1 cellular context compared by ENCODE assay signal in the genomic region with DNA sequence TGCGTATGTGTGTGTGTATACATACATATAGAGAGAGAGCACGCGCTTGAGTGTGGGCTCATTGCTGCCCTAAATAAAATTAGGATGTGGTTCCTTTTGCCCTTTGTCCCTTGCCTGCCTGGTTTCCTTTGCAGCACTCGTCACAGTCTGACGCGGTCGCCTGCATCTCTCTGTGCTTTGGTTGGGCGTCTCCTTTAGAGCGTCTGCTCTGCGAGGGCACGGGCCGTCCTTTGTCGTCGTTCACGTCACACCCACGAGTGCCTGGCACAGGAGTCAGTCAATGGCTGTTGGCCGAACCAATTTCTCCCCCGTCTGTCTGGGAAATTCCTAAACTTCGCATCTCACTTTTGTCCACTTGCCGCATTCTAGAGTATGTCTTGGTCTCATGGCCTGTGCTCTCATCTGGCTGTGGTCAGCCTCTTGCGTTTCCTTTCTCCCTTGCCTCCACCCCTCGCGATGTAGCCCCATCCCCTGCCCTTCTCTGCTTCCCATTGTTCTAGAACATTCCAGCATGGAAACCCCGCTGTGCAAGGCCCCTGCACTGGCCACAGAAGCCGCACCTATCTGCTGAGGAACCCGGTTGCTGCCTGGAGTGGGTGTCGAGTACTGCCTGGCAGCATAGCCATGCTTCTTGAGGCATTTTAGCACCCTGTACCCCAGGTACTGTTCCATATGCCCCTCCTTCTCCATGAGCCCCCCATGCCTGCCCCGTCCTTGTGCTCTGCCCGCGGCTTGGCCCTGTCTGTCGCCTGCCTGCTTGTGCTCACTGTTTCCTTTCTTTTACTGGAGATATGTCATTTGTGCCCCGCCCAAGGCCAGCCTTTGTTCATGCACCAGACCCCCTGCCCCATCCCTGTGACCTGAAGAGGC.
TF ChIP-seq lines count a peak whose summit lies in the region.

No MANE protein-coding gene starts in this region.

TF ChIP-seq in Ishikawa, 13 proteins besides CTCF, POLR2A, EP300 and RAD21 (continued from another document):
- TF ChIP-seq TEAD4 (IDR thresholded peaks at IDR 0.05) (peak; percentile 36), CEBPB (IDR thresholded peaks at IDR 0.05) (no peak), EGR1 (IDR thresholded peaks at IDR 0.05) (no peak), CREB1 (IDR thresholded peaks at IDR 0.05; ENCODE audit: low read depth) (no peak), YY1 (IDR thresholded peaks at IDR 0.05; ENCODE audit: low read depth) (no peak), TCF12 (IDR thresholded peaks at IDR 0.05; ENCODE audit: low read depth) (no peak)
